In genomic region chr10:118472415-118472814, GRCh38 we compare ENCODE assay signal across 1 cellular context.
TF ChIP-seq lines count a peak whose summit lies in the region.

No MANE protein-coding gene starts in this region.

TF ChIP-seq in K562, 482 proteins besides CTCF, POLR2A, EP300 and RAD21 (continued from another document):
- TF ChIP-seq ZMIZ1 (IDR thresholded peaks at IDR 0.05; ENCODE audit: low read depth in 2 of 2, low read length in 2 of 2) (no peak), HMG20A (CRISPR knock-in tag; conservative IDR thresholded peaks at IDR 0.05) (no peak), BRF2 (IDR thresholded peaks at IDR 0.05; ENCODE audit: borderline replicate concordance, insufficient read depth, insufficient read length) (no peak), ZFP30 (CRISPR knock-in tag; IDR thresholded peaks at IDR 0.05; ENCODE audit: borderline replicate concordance) (no peak), TCF7 (IDR thresholded peaks at IDR 0.05; ENCODE audit: borderline replicate concordance) (no peak), HMG20B (CRISPR knock-in tag; IDR thresholded peaks at IDR 0.05) (no peak), PHTF2 (CRISPR knock-in tag; IDR thresholded peaks at IDR 0.05) (no peak)
